In the genomic region with DNA sequence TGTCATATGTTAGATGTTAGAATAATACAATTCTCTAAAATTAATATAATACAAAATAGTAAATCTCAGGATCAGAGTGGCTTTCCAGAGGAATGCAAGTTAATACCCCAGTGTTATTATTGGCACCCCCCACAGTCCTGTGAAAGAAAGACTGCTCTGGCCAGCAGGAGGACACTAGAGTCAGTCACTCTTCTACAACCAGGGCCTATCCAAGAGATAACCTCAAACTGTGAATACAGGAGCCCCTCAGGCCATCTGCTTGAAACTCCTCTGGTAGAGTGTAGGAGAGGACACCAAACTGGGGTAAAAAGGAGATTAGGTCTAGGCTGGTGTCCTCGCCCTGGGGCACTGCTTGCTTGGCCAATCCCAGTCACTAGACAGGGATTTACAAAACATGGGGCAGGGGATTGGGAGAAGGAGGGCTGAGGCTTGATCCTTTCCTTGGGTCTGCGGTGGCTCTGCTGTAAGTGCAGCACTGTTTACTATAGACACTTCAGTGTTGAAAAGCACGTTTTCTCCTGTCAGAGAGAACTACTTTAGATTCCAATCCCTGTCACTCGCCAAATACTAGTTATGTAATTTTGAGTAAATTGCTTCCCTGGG, we compare ENCODE assay signal across 25 cellular contexts. TPM values are rescaled to one million over a fixed set of nuclear protein-coding genes. Genes with fewer than 3 reads are reported as not detected.
"Had no signal": no experiment of that assay in that cellular context is flagged by ENCODE, and none has a peak within 500 bp of the region (broad histone marks: within the 10 kb centered on the region; RNA-seq: fewer than 3 reads in every experiment).

No MANE protein-coding gene starts in this region.

- ATAC-seq: activated CD8-positive, alpha-beta T cell treated with anti-CD3 and anti-CD28 coated beads for 36 hours; body of pancreas; left cardiac atrium; natural killer cell; right lobe of liver; stimulated activated naive CD8-positive, alpha-beta T cell treated with anti-CD3 and anti-CD28 coated beads, Interleukin-15, Interleukin-2, amounts not matched to agents 100 U/mL and 50 U/mL, for 24 hours had no signal

- DNase-seq: activated CD4-positive, alpha-beta T cell treated with anti-CD3 and anti-CD28 coated beads for 1 hour; activated CD4-positive, alpha-beta T cell treated with anti-CD3 and anti-CD28 coated beads, Interleukin-2, amount 10 ng/mL, durations not matched to agents 7 days and 5 days; activated CD8-positive, alpha-beta T cell treated with anti-CD3 and anti-CD28 coated beads for 36 hours; activated effector memory CD4-positive, alpha-beta T cell treated with anti-CD3 and anti-CD28 coated beads, Interleukin-2, amount 50 U/mL, for 16 hours; activated naive CD4-positive, alpha-beta T cell treated with anti-CD3 and anti-CD28 coated beads for 36 hours; activated naive CD8-positive, alpha-beta T cell treated with anti-CD3 and anti-CD28 coated beads for 36 hours; adrenal gland; aorta; body of pancreas; dermis blood vessel endothelial cell; effector CD4-positive, alpha-beta T cell; esophagus squamous epithelium; left cardiac atrium; natural killer cell; posterior cingulate gyrus; right lobe of liver; stimulated activated CD4-positive, alpha-beta T cell treated with anti-CD3 and anti-CD28 coated beads, Interleukin-12 subunit alpha, Interleukin-12 subunit beta, amount 100 ng/mL, for 4 hours; stimulated activated CD4-positive, alpha-beta T cell treated with anti-CD3 and anti-CD28 coated beads, Interleukin-4, amount 100 ng/mL, for 1 hour; stimulated activated naive CD8-positive, alpha-beta T cell treated with anti-CD3 and anti-CD28 coated beads, Interleukin-15, Interleukin-2, amounts not matched to agents 100 U/mL and 50 U/mL, for 24 hours; T-helper 2 cell; testis; transverse colon; uterus had no signal

- H3K27me3 ChIP-seq: adrenal gland, body of pancreas, esophagus squamous epithelium, right lobe of liver, testis, transverse colon, uterus had no signal

- H3K27ac ChIP-seq: adrenal gland, body of pancreas, epithelial cell of prostate, esophagus squamous epithelium, right lobe of liver, skin epidermis, testis, transverse colon, uterus had no signal

- H3K4me3 ChIP-seq: adrenal gland, body of pancreas, esophagus squamous epithelium, right lobe of liver, skin epidermis, testis, transverse colon, uterus had no signal

- H3K36me3 ChIP-seq: adrenal gland, esophagus squamous epithelium, right lobe of liver, transverse colon, uterus had no signal

- H3K4me1 ChIP-seq: adrenal gland, body of pancreas, esophagus squamous epithelium, right lobe of liver, testis, transverse colon, uterus had no signal

- H3K9me3 ChIP-seq: adrenal gland, body of pancreas, esophagus squamous epithelium, right lobe of liver, testis, transverse colon, uterus had no signal

RNA-seq across cellular contexts. Expression of a gene that starts 44.4 kb away (rescaled TPM):
- total RNA-seq: activated CD4-positive, alpha-beta T cell treated with anti-CD3 and anti-CD28 coated beads, Interleukin-2, amount 10 ng/mL, durations not matched to agents 7 days and 5 days; activated CD8-positive, alpha-beta T cell treated with anti-CD3 and anti-CD28 coated beads for 36 hours; activated naive CD4-positive, alpha-beta T cell treated with anti-CD3 and anti-CD28 coated beads for 36 hours; activated naive CD8-positive, alpha-beta T cell treated with anti-CD3 and anti-CD28 coated beads for 36 hours; dermis blood vessel endothelial cell had no signal
